ENCODE assay signal across 11 cellular contexts in the genomic region with DNA sequence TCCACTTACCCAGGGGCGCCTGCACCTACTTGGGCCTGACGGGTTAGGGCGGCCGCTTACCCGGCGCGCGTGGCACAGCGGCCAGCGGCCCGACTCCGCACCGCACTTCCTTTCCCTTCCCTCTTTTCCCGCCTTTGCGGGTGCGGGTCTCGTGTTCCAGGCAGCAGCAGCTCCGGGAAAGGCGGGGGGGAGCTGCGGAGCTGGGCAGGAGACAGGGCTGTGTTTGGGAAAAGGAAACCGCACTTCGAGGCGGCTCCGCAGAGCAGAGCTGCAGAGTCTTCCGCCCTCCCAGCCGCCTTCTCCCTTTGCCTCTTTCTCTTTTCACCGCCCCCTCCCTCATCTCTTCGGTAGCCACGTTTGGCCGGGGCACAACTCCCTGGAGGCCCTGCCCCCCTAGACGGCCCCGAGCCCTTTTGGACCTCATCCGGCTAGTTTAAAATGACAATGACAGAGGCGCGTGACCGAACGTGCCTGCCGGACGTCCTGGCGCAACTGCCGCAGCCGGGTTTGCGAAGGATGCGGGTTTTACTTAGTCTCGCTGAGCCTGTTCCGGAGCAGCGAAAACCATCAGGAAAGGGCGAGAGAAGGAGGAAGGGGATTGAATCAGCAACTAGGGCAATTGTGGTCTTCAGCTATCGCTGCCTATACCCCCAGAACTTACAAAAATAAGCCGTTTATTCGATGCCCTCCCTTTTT. TPM values are rescaled to one million over a fixed set of nuclear protein-coding genes. Genes with fewer than 3 reads are reported as not detected.
DNase-seq lines count a peak whose midpoint lies in the region; ATAC-seq and TF ChIP-seq lines count a peak whose summit lies in the region.
"Had no signal": no experiment of that assay in that cellular context is flagged by ENCODE, and none has a peak within 500 bp of the region (broad histone marks: within the 10 kb centered on the region; RNA-seq: fewer than 3 reads in every experiment).

No MANE protein-coding gene starts in this region.

- H3K9me3 Mint-ChIP-seq in activated CD8-positive, alpha-beta memory T cell treated with anti-CD3 and anti-CD28 coated beads, Interleukin-2, amount 10 ng/mL, durations not matched to agents 7 days and 5 days (ENCODE audit: low read depth): no peaks in the 10 kb centered on the region
- H3K9me3 Mint-ChIP-seq in activated T-cell treated with anti-CD3 and anti-CD28 coated beads, Interleukin-2, amount 50 U/mL, for 72 hours: no peaks in the 10 kb centered on the region
- no peaks in the 10 kb centered on the region for H3K9me3 Mint-ChIP-seq in immature natural killer cell
- no peaks in the 10 kb centered on the region for H3K9me3 Mint-ChIP-seq in stimulated activated naive B cell treated with anti-CD40 and anti-IgM and Interleukin-4, amounts not matched to agents 10 μg/mL and 1 μg/mL and 100 μg/mL, for 72 hours

- POLR2A ChIA-PET in RWPE1 (lab: Yijun Ruan, JAX; ENCODE audit: low non-redundant PET): no interaction called here

- peak; percentile 50 for DNase-seq in activated CD8-positive, alpha-beta memory T cell treated with anti-CD3 and anti-CD28 coated beads, Interleukin-2, amount 10 ng/mL, durations not matched to agents 7 days and 5 days
- DNase-seq in activated CD8-positive, alpha-beta memory T cell treated with anti-CD3 and anti-CD28 coated beads, Interleukin-2, amount 50 U/mL, for 48 hours: no peak
- peak in 1 of 2 donors; percentile 44 for DNase-seq in activated T-cell treated with anti-CD3 and anti-CD28 coated beads, Interleukin-2, amount 50 U/mL, for 72 hours
- DNase-seq in immature natural killer cell (no peak), RWPE1 (ENCODE audit: low spot score) (no peak), SW480 (ENCODE audit: low spot score) (no peak), foreskin melanocyte (no peak)
- DNase-seq in stimulated activated naive B cell treated with anti-CD40 and anti-IgM and Interleukin-4, amounts not matched to agents 10 μg/mL and 1 μg/mL and 100 μg/mL, for 72 hours: no peak
- DNase-seq: AML-193, testis had no signal

- H3K4me1 Mint-ChIP-seq in activated CD8-positive, alpha-beta memory T cell treated with anti-CD3 and anti-CD28 coated beads, Interleukin-2, amount 10 ng/mL, durations not matched to agents 7 days and 5 days: peaks cover 36% of the 10 kb centered on the region
- peaks cover 41% of the 10 kb centered on the region for H3K4me1 Mint-ChIP-seq in activated T-cell treated with anti-CD3 and anti-CD28 coated beads, Interleukin-2, amount 50 U/mL, for 72 hours (ENCODE audit: low read depth)
- peaks cover 18 to 23% of the 10 kb centered on the region in 2 donors for H3K4me1 Mint-ChIP-seq in immature natural killer cell
- peaks cover 43 to 59% of the 10 kb centered on the region in 2 donors for H3K4me1 Mint-ChIP-seq in stimulated activated naive B cell treated with anti-CD40 and anti-IgM and Interleukin-4, amounts not matched to agents 10 μg/mL and 1 μg/mL and 100 μg/mL, for 72 hours

- CTCF ChIA-PET in activated CD8-positive, alpha-beta memory T cell treated with anti-CD3 and anti-CD28 coated beads, Interleukin-2, amount 10 ng/mL, durations not matched to agents 7 days and 5 days (lab: Charles Lee): interaction anchor here (1.1 to 1.3 kb wide), 2 partner anchors 9 to 175 kb away, joined by 3 to 4 read pairs; no protein-coding TSS in a partner anchor
- CTCF ChIA-PET in RWPE1 (lab: Yijun Ruan, JAX): interaction anchor here (0.6 to 1.4 kb wide), 3 partner anchors 9 to 1259 kb away, joined by 3 to 4 read pairs (median 3); no protein-coding TSS in a partner anchor

- no peak overlapping the region for H3K27ac Mint-ChIP-seq in activated CD8-positive, alpha-beta memory T cell treated with anti-CD3 and anti-CD28 coated beads, Interleukin-2, amount 10 ng/mL, durations not matched to agents 7 days and 5 days
- no peak overlapping the region for H3K27ac Mint-ChIP-seq in activated T-cell treated with anti-CD3 and anti-CD28 coated beads, Interleukin-2, amount 50 U/mL, for 72 hours
- H3K27ac Mint-ChIP-seq in immature natural killer cell: peak overlapping the region in 1 of 6 donors; percentile 9
- H3K27ac Mint-ChIP-seq in stimulated activated naive B cell treated with anti-CD40 and anti-IgM and Interleukin-4, amounts not matched to agents 10 μg/mL and 1 μg/mL and 100 μg/mL, for 72 hours: no peak overlapping the region

- peaks cover 2% of the 10 kb centered on the region for H3K36me3 Mint-ChIP-seq in activated CD8-positive, alpha-beta memory T cell treated with anti-CD3 and anti-CD28 coated beads, Interleukin-2, amount 10 ng/mL, durations not matched to agents 7 days and 5 days
- no peaks in the 10 kb centered on the region for H3K36me3 Mint-ChIP-seq in activated T-cell treated with anti-CD3 and anti-CD28 coated beads, Interleukin-2, amount 50 U/mL, for 72 hours (ENCODE audit: insufficient read depth in 2 of 2)
- no peaks in the 10 kb centered on the region for H3K36me3 Mint-ChIP-seq in immature natural killer cell
- peaks cover 0 to 2% of the 10 kb centered on the region in 2 donors for H3K36me3 Mint-ChIP-seq in stimulated activated naive B cell treated with anti-CD40 and anti-IgM and Interleukin-4, amounts not matched to agents 10 μg/mL and 1 μg/mL and 100 μg/mL, for 72 hours

- no peak overlapping the region for H3K27ac ChIP-seq in RWPE1
- H3K27ac ChIP-seq: testis had no signal

- peak overlapping the region; percentile 69 for H3K4me3 Mint-ChIP-seq in activated CD8-positive, alpha-beta memory T cell treated with anti-CD3 and anti-CD28 coated beads, Interleukin-2, amount 10 ng/mL, durations not matched to agents 7 days and 5 days
- H3K4me3 Mint-ChIP-seq in activated T-cell treated with anti-CD3 and anti-CD28 coated beads, Interleukin-2, amount 50 U/mL, for 72 hours: peak overlapping the region; percentile 78 to 87
- H3K4me3 Mint-ChIP-seq in immature natural killer cell: peak overlapping the region; percentile 42 to 83 (median 65)
- peak overlapping the region; percentile 66 to 81 for H3K4me3 Mint-ChIP-seq in stimulated activated naive B cell treated with anti-CD40 and anti-IgM and Interleukin-4, amounts not matched to agents 10 μg/mL and 1 μg/mL and 100 μg/mL, for 72 hours

- peaks cover 97% of the 10 kb centered on the region for H3K27me3 Mint-ChIP-seq in activated CD8-positive, alpha-beta memory T cell treated with anti-CD3 and anti-CD28 coated beads, Interleukin-2, amount 10 ng/mL, durations not matched to agents 7 days and 5 days
- H3K27me3 Mint-ChIP-seq in activated T-cell treated with anti-CD3 and anti-CD28 coated beads, Interleukin-2, amount 50 U/mL, for 72 hours (ENCODE audit: low read depth): peaks cover 97% of the 10 kb centered on the region
- peaks cover 31 to 46% (median 42%) of the 10 kb centered on the region in 3 donors for H3K27me3 Mint-ChIP-seq in immature natural killer cell (ENCODE audit: low read depth in 3 of 3)
- H3K27me3 Mint-ChIP-seq in stimulated activated naive B cell treated with anti-CD40 and anti-IgM and Interleukin-4, amounts not matched to agents 10 μg/mL and 1 μg/mL and 100 μg/mL, for 72 hours: peaks cover 86 to 95% of the 10 kb centered on the region in 2 donors

- TF ChIP-seq CTCF in RWPE1 (conservative IDR thresholded peaks at IDR 0.05; ENCODE audit: low read depth): no peak

- no peak for ATAC-seq in activated CD8-positive, alpha-beta memory T cell treated with anti-CD3 and anti-CD28 coated beads, Interleukin-2, amount 10 ng/mL, durations not matched to agents 7 days and 5 days
- ATAC-seq in activated T-cell treated with anti-CD3 and anti-CD28 coated beads, Interleukin-2, amount 50 U/mL, for 72 hours (replicated peaks in 1 of 2): peak in 1 of 2 donors; percentile 34
- ATAC-seq in stimulated activated naive B cell treated with anti-CD40 and anti-IgM and Interleukin-4, amounts not matched to agents 10 μg/mL and 1 μg/mL and 100 μg/mL, for 72 hours (replicated peaks): no peak

RNA-seq across cellular contexts. Expression of gene PAX2, which starts 7.9 kb away (rescaled TPM):
- not detected for total RNA-seq in activated CD8-positive, alpha-beta memory T cell treated with anti-CD3 and anti-CD28 coated beads, Interleukin-2, amount 10 ng/mL, durations not matched to agents 7 days and 5 days
- under 1 TPM; 0.38 to 0.90 TPM for total RNA-seq in activated T-cell treated with anti-CD3 and anti-CD28 coated beads, Interleukin-2, amount 50 U/mL, for 72 hours
- not detected for polyA plus RNA-seq in immature natural killer cell
- total RNA-seq: NCI-H460 had no signal
